Comparison of ENCODE assay signal across 17 cellular contexts in genomic region chr12:89610366-89610765, GRCh38.
"Had no signal": no experiment of that assay in that cellular context is flagged by ENCODE, and none has a peak within 500 bp of the region (broad histone marks: within the 10 kb centered on the region; RNA-seq: fewer than 3 reads in every experiment).

No MANE protein-coding gene starts in this region.

- ATAC-seq: gastroesophageal sphincter, psoas muscle, right lobe of liver had no signal

- H3K9me3 Mint-ChIP-seq: immature natural killer cell, naive B cell, type B pancreatic cell had no signal

- DNase-seq: effector memory CD4-positive, alpha-beta T cell; foreskin fibroblast; immature natural killer cell; kidney; left cardiac atrium; left ventricle myocardium inferior; lower lobe of right lung; mesenchymal stem cell; naive B cell; nephron progenitor cell; psoas muscle; retina; right lobe of liver; stimulated activated CD4-positive, alpha-beta T cell treated with anti-CD3 and anti-CD28 coated beads, Interleukin-4, amount 100 ng/mL, for 1 hour; stimulated activated naive CD4-positive, alpha-beta T cell treated with Interleukin-2 at 50 U/mL for 16 hours had no signal

- H3K4me3 Mint-ChIP-seq: immature natural killer cell, naive B cell, nephron progenitor cell, type B pancreatic cell had no signal

- H3K4me1 Mint-ChIP-seq: immature natural killer cell, nephron progenitor cell had no signal

- H3K27me3 Mint-ChIP-seq: naive B cell, type B pancreatic cell had no signal

- H3K27ac Mint-ChIP-seq: nephron progenitor cell, type B pancreatic cell had no signal
